8 cellular contexts compared by ENCODE assay signal in genomic region chr9:129258124-129258822, GRCh38.
DNase-seq lines count a peak whose midpoint lies in the region; ATAC-seq and TF ChIP-seq lines count a peak whose summit lies in the region.

No MANE protein-coding gene starts in this region.

- no peak overlapping the region for H3K9ac ChIP-seq in smooth muscle cell (ENCODE audit: low read depth)

- no peaks in the 10 kb centered on the region for H4K20me1 ChIP-seq in smooth muscle cell (ENCODE audit: low read depth)

- DNase-seq in G401 (ENCODE audit: low spot score) (peak; percentile 96), MV-4-11 (lab: John Stamatoyannopoulos, UW) (peak; percentile 69), cardiac fibroblast (ENCODE audit: low read depth in 2 of 2) (peak; percentile 88 to 95), iPS-NIHi7 (ENCODE audit: extremely low spot score) (peak; percentile 100), smooth muscle cell (lab: John Stamatoyannopoulos, UW; ENCODE audit: unreplicated experiment) (peak; percentile 61)
- peak; percentile 82 for DNase-seq in activated CD4-positive, alpha-beta T cell treated with anti-CD3 and anti-CD28 coated beads for 1 hour

- no peaks in the 10 kb centered on the region for H3K9me3 ChIP-seq in smooth muscle cell (replicated peaks; ENCODE audit: low read depth)

- H2AFZ ChIP-seq in smooth muscle cell (ENCODE audit: low read depth) = no peak overlapping the region

- H3K4me2 ChIP-seq in smooth muscle cell = peak overlapping the region; percentile 82

- in situ Hi-C loops in G401 (cut with HindIII; ENCODE audit: low sequenced_read_pairs) = no loop called here

- WGBS in smooth muscle cell (ENCODE audit: low lambda C conversion rate) = 13% methylated on average over 39 of the region's 62 CpGs

- no peak overlapping the region for H3K27ac ChIP-seq in smooth muscle cell (ENCODE audit: low read depth)

- peaks cover 5% of the 10 kb centered on the region for H3K4me1 ChIP-seq in smooth muscle cell (ENCODE audit: low read depth)

- H3K36me3 ChIP-seq in smooth muscle cell (ENCODE audit: low read depth) = no peaks in the 10 kb centered on the region

- ATAC-seq in GM21367 (IDR thresholded peaks at IDR 0.05; ENCODE audit: unreplicated experiment) = no peak
- no peak for ATAC-seq in GM21619 (IDR thresholded peaks at IDR 0.05; ENCODE audit: unreplicated experiment)

- no peaks in the 10 kb centered on the region for H3F3A ChIP-seq in smooth muscle cell (ENCODE audit: low read depth)

- no peaks in the 10 kb centered on the region for H3K27me3 ChIP-seq in smooth muscle cell (ENCODE audit: low read depth)

- no peak for TF ChIP-seq CTCF in cardiac fibroblast (IDR thresholded peaks at IDR 0.05; ENCODE audit: low read depth, low read length)
- no peak for TF ChIP-seq CTCF in smooth muscle cell (IDR thresholded peaks at IDR 0.05; ENCODE audit: borderline replicate concordance, insufficient read depth, poor library complexity, severe bottlenecking)

- no peaks in the 10 kb centered on the region for H3K79me2 ChIP-seq in smooth muscle cell (ENCODE audit: low read depth)

- H3K4me3 ChIP-seq in cardiac fibroblast (replicated peaks in 1 of 2; ENCODE audit: low read depth in 2 of 2, low read length in 2 of 2) (peak overlapping the region in 1 of 2 donors; percentile 35), smooth muscle cell (peak overlapping the region; percentile 24)
